In the genomic region with DNA sequence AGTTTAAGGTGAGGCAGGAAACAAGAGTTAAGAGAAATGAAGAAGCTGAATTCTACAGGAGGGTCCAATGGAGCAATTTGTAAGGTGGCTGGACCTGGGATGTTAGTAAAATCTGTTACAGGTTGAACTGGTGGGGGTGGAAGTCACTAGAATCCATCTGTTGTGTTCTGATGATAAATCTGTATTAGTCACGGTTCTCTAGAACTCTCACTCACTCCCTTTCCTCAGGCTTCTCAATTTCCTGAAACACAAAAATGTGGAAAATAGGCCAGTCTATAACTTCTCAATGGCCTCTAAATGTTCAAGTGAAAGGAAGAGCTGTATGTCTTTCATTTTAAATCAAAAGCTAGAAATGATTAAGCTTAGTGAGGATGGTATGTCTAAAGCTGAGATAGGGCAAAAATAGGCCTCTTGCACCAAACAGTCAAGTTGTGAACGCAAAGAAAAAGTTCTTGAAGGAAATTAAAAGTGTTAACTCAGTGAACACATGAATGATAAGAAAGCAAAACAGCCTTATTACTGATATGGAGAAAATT, we compare ENCODE assay signal across 11 cellular contexts.
"Had no signal": no experiment of that assay in that cellular context is flagged by ENCODE, and none has a peak within 500 bp of the region (broad histone marks: within the 10 kb centered on the region; RNA-seq: fewer than 3 reads in every experiment).

No MANE protein-coding gene starts in this region.

- H3K4me3 Mint-ChIP-seq: memory B cell had no signal

- H3K9me3 ChIP-seq: colonic mucosa, gastrocnemius medialis, pancreas, uterus had no signal

- H3K4me1 Mint-ChIP-seq: memory B cell had no signal

- H3K4me1 ChIP-seq: colonic mucosa, gastrocnemius medialis, left lung, pancreas, uterus had no signal

- DNase-seq: activated CD4-positive, alpha-beta T cell treated with anti-CD3 and anti-CD28 coated beads, Interleukin-2, amount 50 U/mL, for 4 hours; activated CD4-positive, CD25-positive, alpha-beta regulatory T cell; caudate nucleus; colonic mucosa; gastrocnemius medialis; left lung; pancreas; stimulated activated CD4-positive, alpha-beta T cell treated with anti-CD3 and anti-CD28 coated beads, Interleukin-4, amount 100 ng/mL, for 1 hour; uterus had no signal

- ATAC-seq: gastrocnemius medialis, left lung, pancreas had no signal

- H3K27ac Mint-ChIP-seq: memory B cell had no signal

- H3K27me3 ChIP-seq: colonic mucosa, gastrocnemius medialis, left lung, pancreas, uterus had no signal

- H3K27me3 Mint-ChIP-seq: memory B cell had no signal

- H3K4me3 ChIP-seq: colonic mucosa, gastrocnemius medialis, left lung, pancreas, uterus had no signal

- H3K9me3 Mint-ChIP-seq: memory B cell had no signal

- H3K36me3 ChIP-seq: colonic mucosa, gastrocnemius medialis, left lung, pancreas, uterus had no signal

- FAIRE-seq: keratinocyte, pancreas had no signal

- H3K27ac ChIP-seq: colonic mucosa, gastrocnemius medialis, left lung, pancreas, uterus had no signal

- H3K36me3 Mint-ChIP-seq: memory B cell had no signal
